23 cellular contexts compared by ENCODE assay signal in the genomic region with DNA sequence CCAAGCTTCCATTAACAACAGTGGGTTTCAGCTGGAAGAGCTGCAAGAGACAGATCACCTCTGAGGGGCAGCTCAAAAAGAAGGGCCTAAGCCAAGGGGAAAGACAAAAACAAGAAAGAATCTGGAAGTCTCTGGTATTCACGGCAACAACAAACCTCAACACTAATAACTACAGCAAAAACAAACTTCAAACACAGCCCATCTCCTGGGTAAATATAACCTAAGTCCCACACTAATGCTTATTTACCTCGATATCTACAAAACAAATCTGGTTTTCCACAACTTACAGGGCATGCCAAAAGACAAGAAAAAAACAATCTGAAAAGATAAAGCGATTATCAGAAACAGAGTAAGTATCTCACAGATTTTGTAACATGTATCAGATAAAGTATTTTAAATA.
"Had no signal": no experiment of that assay in that cellular context is flagged by ENCODE, and none has a peak within 500 bp of the region (broad histone marks: within the 10 kb centered on the region; RNA-seq: fewer than 3 reads in every experiment).

No MANE protein-coding gene starts in this region.

- H3K9me3 Mint-ChIP-seq: activated naive CD8-positive, alpha-beta T cell treated with anti-CD3 and anti-CD28 coated beads for 36 hours; neural progenitor cell had no signal

- H3K4me1 Mint-ChIP-seq: neural progenitor cell had no signal

- H3K27ac Mint-ChIP-seq: activated CD8-positive, alpha-beta memory T cell treated with anti-CD3 and anti-CD28 coated beads, Interleukin-2, amount 10 ng/mL, durations not matched to agents 7 days and 5 days; neural progenitor cell had no signal

- H3K4me2 ChIP-seq: neural progenitor cell had no signal

- H3K4me1 ChIP-seq: body of pancreas, foreskin keratinocyte, neural progenitor cell, sigmoid colon, thyroid gland had no signal

- H2AFZ ChIP-seq: neural progenitor cell had no signal

- DNase-seq: activated CD4-positive, alpha-beta T cell treated with anti-CD3 and anti-CD28 coated beads for 1 hour; activated CD4-positive, alpha-beta T cell treated with anti-CD3 and anti-CD28 coated beads, Interleukin-2, amount 50 U/mL, for 4 hours; activated CD8-positive, alpha-beta memory T cell treated with anti-CD3 and anti-CD28 coated beads, Interleukin-2, amount 10 ng/mL, durations not matched to agents 7 days and 5 days; activated gamma-delta T cell treated with Interleukin-2 at 50 U/mL for 16 hours; activated naive CD8-positive, alpha-beta T cell treated with anti-CD3 and anti-CD28 coated beads for 36 hours; activated T-cell treated with anti-CD3 and anti-CD28 coated beads, Interleukin-2, amount 50 U/mL, for 48 hours; amygdala; body of pancreas; central memory CD4-positive, alpha-beta T cell; effector CD4-positive, alpha-beta T cell; foreskin keratinocyte; glutamatergic neuron; hypothalamus; left ventricle myocardium superior; mesenchymal stem cell; ovary; sigmoid colon; spleen; SW 1271; T1000; thyroid gland had no signal

- H3K27ac ChIP-seq: body of pancreas, coronary artery, foreskin keratinocyte, neural progenitor cell, ovary, sigmoid colon, spleen, thyroid gland had no signal

- H3K36me3 ChIP-seq: ovary had no signal

- H3K4me3 Mint-ChIP-seq: activated CD8-positive, alpha-beta memory T cell treated with anti-CD3 and anti-CD28 coated beads, Interleukin-2, amount 10 ng/mL, durations not matched to agents 7 days and 5 days; activated naive CD8-positive, alpha-beta T cell treated with anti-CD3 and anti-CD28 coated beads for 36 hours; neural progenitor cell had no signal

- H3K9me3 ChIP-seq: body of pancreas, ovary, sigmoid colon, spleen, thyroid gland had no signal

- H3K9ac ChIP-seq: neural progenitor cell had no signal

- H3K27me3 Mint-ChIP-seq: activated CD8-positive, alpha-beta memory T cell treated with anti-CD3 and anti-CD28 coated beads, Interleukin-2, amount 10 ng/mL, durations not matched to agents 7 days and 5 days; activated naive CD8-positive, alpha-beta T cell treated with anti-CD3 and anti-CD28 coated beads for 36 hours had no signal

- H3K27me3 ChIP-seq: body of pancreas, foreskin keratinocyte, neural progenitor cell, ovary, sigmoid colon, spleen, thyroid gland had no signal

- ATAC-seq: activated CD8-positive, alpha-beta memory T cell treated with anti-CD3 and anti-CD28 coated beads, Interleukin-2, amount 10 ng/mL, durations not matched to agents 7 days and 5 days; body of pancreas; foreskin keratinocyte; left ventricle myocardium superior had no signal

- H3K4me3 ChIP-seq: body of pancreas, coronary artery, neural progenitor cell, ovary, sigmoid colon, spleen, thyroid gland had no signal
